ENCODE assay signal across 1 cellular context in the genomic region with DNA sequence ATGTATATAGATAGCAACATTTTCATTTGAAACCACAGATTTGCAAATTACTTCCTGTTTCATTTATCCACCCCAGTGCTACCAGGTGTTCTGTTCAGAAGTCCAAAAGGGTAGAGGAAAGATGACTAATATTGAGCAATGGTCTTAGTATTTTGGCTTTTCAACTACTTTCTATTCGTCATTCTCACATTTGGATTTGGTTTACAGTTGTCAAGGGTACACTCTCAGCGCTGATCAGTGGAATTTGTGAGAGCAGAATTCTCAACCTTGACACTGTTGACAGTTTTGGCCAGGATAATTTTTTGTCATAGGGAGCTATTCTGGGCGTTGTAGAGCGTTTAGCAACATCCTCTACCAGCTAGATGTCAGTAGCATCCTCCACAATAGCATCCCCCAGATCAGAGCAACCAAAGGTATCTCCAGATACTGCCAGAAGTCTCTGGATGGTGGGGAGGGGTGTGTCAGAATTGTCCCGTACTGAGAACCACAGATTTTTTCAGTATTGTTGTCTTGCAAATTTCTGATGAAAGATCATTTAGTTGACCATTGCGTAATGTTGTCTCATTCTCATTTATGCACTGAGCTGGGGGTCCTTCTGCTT.
TF ChIP-seq lines count a peak whose summit lies in the region.

No MANE protein-coding gene starts in this region.

TF ChIP-seq in GM12878, 131 proteins besides CTCF, POLR2A, EP300 and RAD21 (continued from another document and continues in another):
- TF ChIP-seq, protein P1, sequence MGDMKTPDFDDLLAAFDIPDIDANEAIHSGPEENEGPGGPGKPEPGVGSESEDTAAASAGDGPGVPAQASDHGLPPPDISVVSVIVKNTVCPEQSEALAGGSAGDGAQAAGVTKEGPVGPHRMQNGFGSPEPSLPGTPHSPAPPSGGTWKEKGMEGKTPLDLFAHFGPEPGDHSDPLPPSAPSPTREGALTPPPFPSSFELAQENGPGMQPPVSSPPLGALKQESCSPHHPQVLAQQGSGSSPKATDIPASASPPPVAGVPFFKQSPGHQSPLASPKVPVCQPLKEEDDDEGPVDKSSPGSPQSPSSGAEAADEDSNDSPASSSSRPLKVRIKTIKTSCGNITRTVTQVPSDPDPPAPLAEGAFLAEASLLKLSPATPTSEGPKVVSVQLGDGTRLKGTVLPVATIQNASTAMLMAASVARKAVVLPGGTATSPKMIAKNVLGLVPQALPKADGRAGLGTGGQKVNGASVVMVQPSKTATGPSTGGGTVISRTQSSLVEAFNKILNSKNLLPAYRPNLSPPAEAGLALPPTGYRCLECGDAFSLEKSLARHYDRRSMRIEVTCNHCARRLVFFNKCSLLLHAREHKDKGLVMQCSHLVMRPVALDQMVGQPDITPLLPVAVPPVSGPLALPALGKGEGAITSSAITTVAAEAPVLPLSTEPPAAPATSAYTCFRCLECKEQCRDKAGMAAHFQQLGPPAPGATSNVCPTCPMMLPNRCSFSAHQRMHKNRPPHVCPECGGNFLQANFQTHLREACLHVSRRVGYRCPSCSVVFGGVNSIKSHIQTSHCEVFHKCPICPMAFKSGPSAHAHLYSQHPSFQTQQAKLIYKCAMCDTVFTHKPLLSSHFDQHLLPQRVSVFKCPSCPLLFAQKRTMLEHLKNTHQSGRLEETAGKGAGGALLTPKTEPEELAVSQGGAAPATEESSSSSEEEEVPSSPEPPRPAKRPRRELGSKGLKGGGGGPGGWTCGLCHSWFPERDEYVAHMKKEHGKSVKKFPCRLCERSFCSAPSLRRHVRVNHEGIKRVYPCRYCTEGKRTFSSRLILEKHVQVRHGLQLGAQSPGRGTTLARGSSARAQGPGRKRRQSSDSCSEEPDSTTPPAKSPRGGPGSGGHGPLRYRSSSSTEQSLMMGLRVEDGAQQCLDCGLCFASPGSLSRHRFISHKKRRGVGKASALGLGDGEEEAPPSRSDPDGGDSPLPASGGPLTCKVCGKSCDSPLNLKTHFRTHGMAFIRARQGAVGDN (IDR thresholded peaks at IDR 0.05), result no peak
- TF ChIP-seq NR2C1 (IDR thresholded peaks at IDR 0.05) (no peak), SP1 (IDR thresholded peaks at IDR 0.05; ENCODE audit: low read depth, low read length) (peak; percentile 51), ZNF622 (IDR thresholded peaks at IDR 0.05) (no peak), KDM1A (IDR thresholded peaks at IDR 0.05; ENCODE audit: borderline replicate concordance) (no peak), SIX5 (IDR thresholded peaks at IDR 0.05; ENCODE audit: low read depth, low read length, severe bottlenecking) (no peak), CBX3 (IDR thresholded peaks at IDR 0.05; ENCODE audit: borderline replicate concordance, low read depth) (no peak), KAT2A (conservative IDR thresholded peaks at IDR 0.05; ENCODE audit: control insufficient read depth, low read depth, low read length) (no peak), SREBF1 (IDR thresholded peaks at IDR 0.05; ENCODE audit: low read length) (no peak), ZNF384 (IDR thresholded peaks at IDR 0.05; ENCODE audit: borderline replicate concordance, low read depth, low read length) (no peak), POLR2AphosphoS2 (IDR thresholded peaks at IDR 0.05; ENCODE audit: low read depth, low read length) (no peak), HDAC2 (IDR thresholded peaks at IDR 0.05) (no peak), TCF7 (IDR thresholded peaks at IDR 0.05; ENCODE audit: borderline replicate concordance) (peak; percentile 90), SMC3 (IDR thresholded peaks at IDR 0.05; ENCODE audit: borderline replicate concordance, low read length) (no peak), GATAD2B (conservative IDR thresholded peaks at IDR 0.05; ENCODE audit: low read depth) (no peak), HDGF (IDR thresholded peaks at IDR 0.05) (no peak), JUND (IDR thresholded peaks at IDR 0.05; ENCODE audit: low read depth, low read length) (peak; percentile 87), ESRRA (IDR thresholded peaks at IDR 0.05; ENCODE audit: low read length) (no peak), CEBPB (IDR thresholded peaks at IDR 0.05; ENCODE audit: borderline replicate concordance in 1 of 2, low read depth in 2 of 2, low read length in 2 of 2) (peak in 1 of 2 experiments; percentile 98; a peak in 1 of 4 replicates), MEF2B (IDR thresholded peaks at IDR 0.05; ENCODE audit: partially characterized antibody, poor library complexity, severe bottlenecking) (peak; percentile 92), IRF4 (IDR thresholded peaks at IDR 0.05; ENCODE audit: low read depth, low read length) (peak; percentile 96), ZBED1 (IDR thresholded peaks at IDR 0.05; ENCODE audit: borderline replicate concordance) (peak; percentile 96), TARDBP (IDR thresholded peaks at IDR 0.05; ENCODE audit: borderline replicate concordance) (no peak), TBL1XR1 (IDR thresholded peaks at IDR 0.05; ENCODE audit: low read depth, low read length) (peak; percentile 96), YBX1 (IDR thresholded peaks at IDR 0.05) (no peak), BCL11A (IDR thresholded peaks at IDR 0.05; ENCODE audit: low read depth, low read length) (peak; percentile 92), ZSCAN29 (IDR thresholded peaks at IDR 0.05) (no peak), BRCA1 (IDR thresholded peaks at IDR 0.05; ENCODE audit: low read depth, low read length) (no peak)
- TF ChIP-seq, protein P2, sequence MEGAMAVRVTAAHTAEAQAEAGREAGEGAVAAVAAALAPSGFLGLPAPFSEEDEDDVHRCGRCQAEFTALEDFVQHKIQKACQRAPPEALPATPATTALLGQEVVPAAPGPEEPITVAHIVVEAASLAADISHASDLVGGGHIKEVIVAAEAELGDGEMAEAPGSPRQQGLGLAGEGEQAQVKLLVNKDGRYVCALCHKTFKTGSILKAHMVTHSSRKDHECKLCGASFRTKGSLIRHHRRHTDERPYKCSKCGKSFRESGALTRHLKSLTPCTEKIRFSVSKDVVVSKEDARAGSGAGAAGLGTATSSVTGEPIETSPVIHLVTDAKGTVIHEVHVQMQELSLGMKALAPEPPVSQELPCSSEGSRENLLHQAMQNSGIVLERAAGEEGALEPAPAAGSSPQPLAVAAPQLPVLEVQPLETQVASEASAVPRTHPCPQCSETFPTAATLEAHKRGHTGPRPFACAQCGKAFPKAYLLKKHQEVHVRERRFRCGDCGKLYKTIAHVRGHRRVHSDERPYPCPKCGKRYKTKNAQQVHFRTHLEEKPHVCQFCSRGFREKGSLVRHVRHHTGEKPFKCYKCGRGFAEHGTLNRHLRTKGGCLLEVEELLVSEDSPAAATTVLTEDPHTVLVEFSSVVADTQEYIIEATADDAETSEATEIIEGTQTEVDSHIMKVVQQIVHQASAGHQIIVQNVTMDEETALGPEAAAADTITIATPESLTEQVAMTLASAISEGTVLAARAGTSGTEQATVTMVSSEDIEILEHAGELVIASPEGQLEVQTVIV (IDR thresholded peaks at IDR 0.05; ENCODE audit: borderline replicate concordance, partially characterized antibody), result no peak
- TF ChIP-seq, protein P3, sequence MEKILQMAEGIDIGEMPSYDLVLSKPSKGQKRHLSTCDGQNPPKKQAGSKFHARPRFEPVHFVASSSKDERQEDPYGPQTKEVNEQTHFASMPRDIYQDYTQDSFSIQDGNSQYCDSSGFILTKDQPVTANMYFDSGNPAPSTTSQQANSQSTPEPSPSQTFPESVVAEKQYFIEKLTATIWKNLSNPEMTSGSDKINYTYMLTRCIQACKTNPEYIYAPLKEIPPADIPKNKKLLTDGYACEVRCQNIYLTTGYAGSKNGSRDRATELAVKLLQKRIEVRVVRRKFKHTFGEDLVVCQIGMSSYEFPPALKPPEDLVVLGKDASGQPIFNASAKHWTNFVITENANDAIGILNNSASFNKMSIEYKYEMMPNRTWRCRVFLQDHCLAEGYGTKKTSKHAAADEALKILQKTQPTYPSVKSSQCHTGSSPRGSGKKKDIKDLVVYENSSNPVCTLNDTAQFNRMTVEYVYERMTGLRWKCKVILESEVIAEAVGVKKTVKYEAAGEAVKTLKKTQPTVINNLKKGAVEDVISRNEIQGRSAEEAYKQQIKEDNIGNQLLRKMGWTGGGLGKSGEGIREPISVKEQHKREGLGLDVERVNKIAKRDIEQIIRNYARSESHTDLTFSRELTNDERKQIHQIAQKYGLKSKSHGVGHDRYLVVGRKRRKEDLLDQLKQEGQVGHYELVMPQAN (conservative IDR thresholded peaks at IDR 0.05), result no peak
- TF ChIP-seq, protein P4, sequence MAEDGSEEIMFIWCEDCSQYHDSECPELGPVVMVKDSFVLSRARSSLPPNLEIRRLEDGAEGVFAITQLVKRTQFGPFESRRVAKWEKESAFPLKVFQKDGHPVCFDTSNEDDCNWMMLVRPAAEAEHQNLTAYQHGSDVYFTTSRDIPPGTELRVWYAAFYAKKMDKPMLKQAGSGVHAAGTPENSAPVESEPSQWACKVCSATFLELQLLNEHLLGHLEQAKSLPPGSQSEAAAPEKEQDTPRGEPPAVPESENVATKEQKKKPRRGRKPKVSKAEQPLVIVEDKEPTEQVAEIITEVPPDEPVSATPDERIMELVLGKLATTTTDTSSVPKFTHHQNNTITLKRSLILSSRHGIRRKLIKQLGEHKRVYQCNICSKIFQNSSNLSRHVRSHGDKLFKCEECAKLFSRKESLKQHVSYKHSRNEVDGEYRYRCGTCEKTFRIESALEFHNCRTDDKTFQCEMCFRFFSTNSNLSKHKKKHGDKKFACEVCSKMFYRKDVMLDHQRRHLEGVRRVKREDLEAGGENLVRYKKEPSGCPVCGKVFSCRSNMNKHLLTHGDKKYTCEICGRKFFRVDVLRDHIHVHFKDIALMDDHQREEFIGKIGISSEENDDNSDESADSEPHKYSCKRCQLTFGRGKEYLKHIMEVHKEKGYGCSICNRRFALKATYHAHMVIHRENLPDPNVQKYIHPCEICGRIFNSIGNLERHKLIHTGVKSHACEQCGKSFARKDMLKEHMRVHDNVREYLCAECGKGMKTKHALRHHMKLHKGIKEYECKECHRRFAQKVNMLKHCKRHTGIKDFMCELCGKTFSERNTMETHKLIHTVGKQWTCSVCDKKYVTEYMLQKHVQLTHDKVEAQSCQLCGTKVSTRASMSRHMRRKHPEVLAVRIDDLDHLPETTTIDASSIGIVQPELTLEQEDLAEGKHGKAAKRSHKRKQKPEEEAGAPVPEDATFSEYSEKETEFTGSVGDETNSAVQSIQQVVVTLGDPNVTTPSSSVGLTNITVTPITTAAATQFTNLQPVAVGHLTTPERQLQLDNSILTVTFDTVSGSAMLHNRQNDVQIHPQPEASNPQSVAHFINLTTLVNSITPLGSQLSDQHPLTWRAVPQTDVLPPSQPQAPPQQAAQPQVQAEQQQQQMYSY (CRISPR knock-in tag; IDR thresholded peaks at IDR 0.05), result no peak
- TF ChIP-seq, protein P5, sequence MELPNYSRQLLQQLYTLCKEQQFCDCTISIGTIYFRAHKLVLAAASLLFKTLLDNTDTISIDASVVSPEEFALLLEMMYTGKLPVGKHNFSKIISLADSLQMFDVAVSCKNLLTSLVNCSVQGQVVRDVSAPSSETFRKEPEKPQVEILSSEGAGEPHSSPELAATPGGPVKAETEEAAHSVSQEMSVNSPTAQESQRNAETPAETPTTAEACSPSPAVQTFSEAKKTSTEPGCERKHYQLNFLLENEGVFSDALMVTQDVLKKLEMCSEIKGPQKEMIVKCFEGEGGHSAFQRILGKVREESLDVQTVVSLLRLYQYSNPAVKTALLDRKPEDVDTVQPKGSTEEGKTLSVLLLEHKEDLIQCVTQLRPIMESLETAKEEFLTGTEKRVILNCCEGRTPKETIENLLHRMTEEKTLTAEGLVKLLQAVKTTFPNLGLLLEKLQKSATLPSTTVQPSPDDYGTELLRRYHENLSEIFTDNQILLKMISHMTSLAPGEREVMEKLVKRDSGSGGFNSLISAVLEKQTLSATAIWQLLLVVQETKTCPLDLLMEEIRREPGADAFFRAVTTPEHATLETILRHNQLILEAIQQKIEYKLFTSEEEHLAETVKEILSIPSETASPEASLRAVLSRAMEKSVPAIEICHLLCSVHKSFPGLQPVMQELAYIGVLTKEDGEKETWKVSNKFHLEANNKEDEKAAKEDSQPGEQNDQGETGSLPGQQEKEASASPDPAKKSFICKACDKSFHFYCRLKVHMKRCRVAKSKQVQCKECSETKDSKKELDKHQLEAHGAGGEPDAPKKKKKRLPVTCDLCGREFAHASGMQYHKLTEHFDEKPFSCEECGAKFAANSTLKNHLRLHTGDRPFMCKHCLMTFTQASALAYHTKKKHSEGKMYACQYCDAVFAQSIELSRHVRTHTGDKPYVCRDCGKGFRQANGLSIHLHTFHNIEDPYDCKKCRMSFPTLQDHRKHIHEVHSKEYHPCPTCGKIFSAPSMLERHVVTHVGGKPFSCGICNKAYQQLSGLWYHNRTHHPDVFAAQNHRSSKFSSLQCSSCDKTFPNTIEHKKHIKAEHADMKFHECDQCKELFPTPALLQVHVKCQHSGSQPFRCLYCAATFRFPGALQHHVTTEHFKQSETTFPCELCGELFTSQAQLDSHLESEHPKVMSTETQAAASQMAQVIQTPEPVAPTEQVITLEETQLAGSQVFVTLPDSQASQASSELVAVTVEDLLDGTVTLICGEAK (IDR thresholded peaks at IDR 0.05; ENCODE audit: borderline replicate concordance), result no peak
- TF ChIP-seq, protein P6, sequence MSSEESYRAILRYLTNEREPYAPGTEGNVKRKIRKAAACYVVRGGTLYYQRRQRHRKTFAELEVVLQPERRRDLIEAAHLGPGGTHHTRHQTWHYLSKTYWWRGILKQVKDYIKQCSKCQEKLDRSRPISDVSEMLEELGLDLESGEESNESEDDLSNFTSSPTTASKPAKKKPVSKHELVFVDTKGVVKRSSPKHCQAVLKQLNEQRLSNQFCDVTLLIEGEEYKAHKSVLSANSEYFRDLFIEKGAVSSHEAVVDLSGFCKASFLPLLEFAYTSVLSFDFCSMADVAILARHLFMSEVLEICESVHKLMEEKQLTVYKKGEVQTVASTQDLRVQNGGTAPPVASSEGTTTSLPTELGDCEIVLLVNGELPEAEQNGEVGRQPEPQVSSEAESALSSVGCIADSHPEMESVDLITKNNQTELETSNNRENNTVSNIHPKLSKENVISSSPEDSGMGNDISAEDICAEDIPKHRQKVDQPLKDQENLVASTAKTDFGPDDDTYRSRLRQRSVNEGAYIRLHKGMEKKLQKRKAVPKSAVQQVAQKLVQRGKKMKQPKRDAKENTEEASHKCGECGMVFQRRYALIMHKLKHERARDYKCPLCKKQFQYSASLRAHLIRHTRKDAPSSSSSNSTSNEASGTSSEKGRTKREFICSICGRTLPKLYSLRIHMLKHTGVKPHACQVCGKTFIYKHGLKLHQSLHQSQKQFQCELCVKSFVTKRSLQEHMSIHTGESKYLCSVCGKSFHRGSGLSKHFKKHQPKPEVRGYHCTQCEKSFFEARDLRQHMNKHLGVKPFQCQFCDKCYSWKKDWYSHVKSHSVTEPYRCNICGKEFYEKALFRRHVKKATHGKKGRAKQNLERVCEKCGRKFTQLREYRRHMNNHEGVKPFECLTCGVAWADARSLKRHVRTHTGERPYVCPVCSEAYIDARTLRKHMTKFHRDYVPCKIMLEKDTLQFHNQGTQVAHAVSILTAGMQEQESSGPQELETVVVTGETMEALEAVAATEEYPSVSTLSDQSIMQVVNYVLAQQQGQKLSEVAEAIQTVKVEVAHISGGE (CRISPR knock-in tag; IDR thresholded peaks at IDR 0.05), result no peak
- TF ChIP-seq, protein P7, sequence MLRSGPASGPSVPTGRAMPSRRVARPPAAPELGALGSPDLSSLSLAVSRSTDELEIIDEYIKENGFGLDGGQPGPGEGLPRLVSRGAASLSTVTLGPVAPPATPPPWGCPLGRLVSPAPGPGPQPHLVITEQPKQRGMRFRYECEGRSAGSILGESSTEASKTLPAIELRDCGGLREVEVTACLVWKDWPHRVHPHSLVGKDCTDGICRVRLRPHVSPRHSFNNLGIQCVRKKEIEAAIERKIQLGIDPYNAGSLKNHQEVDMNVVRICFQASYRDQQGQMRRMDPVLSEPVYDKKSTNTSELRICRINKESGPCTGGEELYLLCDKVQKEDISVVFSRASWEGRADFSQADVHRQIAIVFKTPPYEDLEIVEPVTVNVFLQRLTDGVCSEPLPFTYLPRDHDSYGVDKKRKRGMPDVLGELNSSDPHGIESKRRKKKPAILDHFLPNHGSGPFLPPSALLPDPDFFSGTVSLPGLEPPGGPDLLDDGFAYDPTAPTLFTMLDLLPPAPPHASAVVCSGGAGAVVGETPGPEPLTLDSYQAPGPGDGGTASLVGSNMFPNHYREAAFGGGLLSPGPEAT (IDR thresholded peaks at IDR 0.05; ENCODE audit: low read depth), result peak; percentile 90
